Comparison of ENCODE assay signal across 8 cellular contexts in the genomic region with DNA sequence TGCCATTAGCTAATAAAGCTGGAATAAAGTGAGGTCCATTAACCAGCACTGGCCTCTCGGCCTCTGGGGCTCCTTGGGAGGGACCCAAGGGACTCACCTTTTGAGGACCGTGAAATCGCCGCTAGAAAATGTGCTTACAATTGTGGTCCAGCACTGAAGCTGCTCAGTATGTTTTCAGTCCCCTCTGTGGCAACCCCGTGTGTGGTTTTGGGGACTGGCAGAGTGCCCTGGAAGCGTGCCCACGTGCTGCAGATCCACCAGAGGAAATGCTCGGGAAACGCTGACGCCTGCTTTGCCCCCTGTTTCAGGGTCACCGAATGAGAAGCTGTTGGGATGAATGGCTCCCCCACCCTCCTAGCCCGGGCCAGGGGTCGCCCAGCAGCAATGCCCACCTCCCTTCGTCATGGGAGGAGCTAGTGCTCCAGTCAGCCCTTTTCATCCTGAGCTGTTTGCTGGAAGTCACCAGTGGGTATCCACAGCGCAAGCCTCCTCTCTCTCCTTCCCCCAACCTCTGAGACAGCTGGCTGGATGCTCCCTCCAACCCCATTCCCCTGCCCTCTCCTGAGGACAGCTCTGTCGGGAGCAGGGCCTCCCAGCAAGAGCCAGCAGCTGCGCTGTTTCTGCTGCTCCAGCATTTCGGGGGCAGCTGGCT. TPM values are rescaled to one million over a fixed set of nuclear protein-coding genes. Genes with fewer than 3 reads are reported as not detected.
DNase-seq lines count a peak whose midpoint lies in the region; ATAC-seq and TF ChIP-seq lines count a peak whose summit lies in the region.

No MANE protein-coding gene starts in this region.

- H3K4me3 Mint-ChIP-seq in HFFc6, result peak overlapping the region; percentile 53
- H3K4me3 Mint-ChIP-seq in activated T-cell treated with anti-CD3 and anti-CD28 coated beads, Interleukin-2, amount 50 U/mL, for 4 hours, result peak overlapping the region; percentile 64

- WGBS in gastroesophageal sphincter (ENCODE audit: low coverage in 1 of 2), 2 donors, result 0 to 61% methylated on average over 3 to 4 of the region's 18 CpGs
- WGBS in prostate gland, result 11% methylated on average over 17 of the region's 18 CpGs

- TF ChIP-seq POLR2A in gastroesophageal sphincter (IDR thresholded peaks at IDR 0.05) (no peak), prostate gland (IDR thresholded peaks at IDR 0.05) (no peak)

- TF ChIP-seq CTCF in HFFc6 (IDR thresholded peaks at IDR 0.05) (no peak), gastroesophageal sphincter (IDR thresholded peaks at IDR 0.05) (no peak), prostate gland (IDR thresholded peaks at IDR 0.05) (no peak)

- H3K27ac ChIP-seq in gastroesophageal sphincter (peak overlapping the region; percentile 19 to 74 (median 59)), prostate gland (peak overlapping the region; percentile 80 to 88)

- ATAC-seq in activated T-cell treated with anti-CD3 and anti-CD28 coated beads, Interleukin-2, amount 50 U/mL, for 4 hours, result peak; percentile 32 to 59
- ATAC-seq in gastroesophageal sphincter (peak; percentile 72), HG02763 (IDR thresholded peaks at IDR 0.05; ENCODE audit: unreplicated experiment) (no peak), GM21619 (IDR thresholded peaks at IDR 0.05; ENCODE audit: unreplicated experiment) (no peak)

- intact Hi-C loops in prostate gland (cut with DNase I), result no loop called here

- H3K27ac Mint-ChIP-seq in HFFc6, result no peak overlapping the region

- H3K4me1 ChIP-seq in gastroesophageal sphincter (peaks cover 3 to 38% (median 32%) of the 10 kb centered on the region in 3 donors), prostate gland (replicated peaks) (peaks cover 28% of the 10 kb centered on the region)

- H3K27me3 ChIP-seq in gastroesophageal sphincter (no peaks in the 10 kb centered on the region), prostate gland (replicated peaks; ENCODE audit: insufficient read depth) (no peaks in the 10 kb centered on the region)

- DNase-seq in AG08395 (ENCODE audit: low spot score), result peak; percentile 89
- peak; percentile 46 for DNase-seq in HFFc6
- no peak for DNase-seq in activated T-cell treated with anti-CD3 and anti-CD28 coated beads, Interleukin-2, amount 50 U/mL, for 4 hours
- DNase-seq in prostate gland (ENCODE audit: low spot score), result peak; percentile 70
- DNase-seq in OCI-M1 (lab: John Stamatoyannopoulos, UW), result no peak

- H3K4me3 ChIP-seq in gastroesophageal sphincter (peak overlapping the region; percentile 5 to 37), prostate gland (peak overlapping the region; percentile 14 to 16)

- peaks cover 15% of the 10 kb centered on the region for H3K27me3 Mint-ChIP-seq in HFFc6 (ENCODE audit: insufficient read depth)
- H3K27me3 Mint-ChIP-seq in activated T-cell treated with anti-CD3 and anti-CD28 coated beads, Interleukin-2, amount 50 U/mL, for 4 hours (ENCODE audit: low read depth), result no peaks in the 10 kb centered on the region

- H3K36me3 ChIP-seq in gastroesophageal sphincter, result no peaks in the 10 kb centered on the region
- no peaks in the 10 kb centered on the region for H3K36me3 ChIP-seq in prostate gland

- H3K4me1 Mint-ChIP-seq in HFFc6 (ENCODE audit: low read depth), result peaks cover 12% of the 10 kb centered on the region
- H3K4me1 Mint-ChIP-seq in activated T-cell treated with anti-CD3 and anti-CD28 coated beads, Interleukin-2, amount 50 U/mL, for 4 hours (ENCODE audit: low read depth), result peaks cover 17% of the 10 kb centered on the region

- TF ChIP-seq EP300 in gastroesophageal sphincter (IDR thresholded peaks at IDR 0.05), result no peak

- H3K9me3 Mint-ChIP-seq in HFFc6, result no peaks in the 10 kb centered on the region
- no peaks in the 10 kb centered on the region for H3K9me3 Mint-ChIP-seq in activated T-cell treated with anti-CD3 and anti-CD28 coated beads, Interleukin-2, amount 50 U/mL, for 4 hours

- no peaks in the 10 kb centered on the region for H3K9me3 ChIP-seq in gastroesophageal sphincter
- no peaks in the 10 kb centered on the region for H3K9me3 ChIP-seq in prostate gland

- H3K36me3 Mint-ChIP-seq in HFFc6 (ENCODE audit: low read depth), result no peaks in the 10 kb centered on the region
- H3K36me3 Mint-ChIP-seq in activated T-cell treated with anti-CD3 and anti-CD28 coated beads, Interleukin-2, amount 50 U/mL, for 4 hours (ENCODE audit: insufficient read depth), result no peaks in the 10 kb centered on the region

RNA-seq across cellular contexts. Expression of a gene that starts 33.1 kb away (rescaled TPM):
- 1 to 10 TPM; 5.1 to 6.2 (median 5.5) TPM for total RNA-seq in HFFc6 (2021; fragmentation: NEBNext Ultra II Directional; extraction: Animal tissue kit (Norgen Biotek cat#: 25700))
- 10 to 100 TPM in 1 of 3 donors, 1 to 10 TPM in 2; 6.8 to 11.8 (median 9.7) TPM for total RNA-seq in activated T-cell treated with anti-CD3 and anti-CD28 coated beads, Interleukin-2, amount 50 U/mL, for 4 hours
- total RNA-seq in gastroesophageal sphincter, result 10 to 100 TPM; 13.9 to 24.8 (median 17.5) TPM
- 10 to 100 TPM; 48.2 to 64.6 TPM for total RNA-seq in prostate gland

RNA-seq across cellular contexts. Expression of a gene that starts 47.8 kb away (rescaled TPM):
- total RNA-seq in HFFc6 (2021; fragmentation: NEBNext Ultra II Directional; extraction: Animal tissue kit (Norgen Biotek cat#: 25700)), result not detected
- total RNA-seq in activated T-cell treated with anti-CD3 and anti-CD28 coated beads, Interleukin-2, amount 50 U/mL, for 4 hours, result 1 to 10 TPM in 1 of 3 donors, under 1 TPM in 2; 0.30 to 1.1 (median 0.90) TPM
- 1 to 10 TPM; 1.6 to 5.4 (median 2.3) TPM for total RNA-seq in gastroesophageal sphincter
- 10 to 100 TPM in 1 of 2 donors, under 1 TPM in 1; 0.64 to 18.2 TPM for total RNA-seq in prostate gland

Comparison
In these comparisons a context has a peak if more than half of its experiments do, and no peak if none do; other contexts are left out.
1. DNase-seq: peak in AG08395 (single experiment), HFFc6 (single experiment) and prostate gland (single experiment); none in activated T-cell treated with anti-CD3 and anti-CD28 coated beads, Interleukin-2, amount 50 U/mL, for 4 hours (single experiment) and OCI-M1 (single experiment).
2. ATAC-seq: peak in activated T-cell treated with anti-CD3 and anti-CD28 coated beads, Interleukin-2, amount 50 U/mL, for 4 hours (2 of 2) and gastroesophageal sphincter (single experiment); none in HG02763 (single experiment) and GM21619 (single experiment).